ENCODE assay signal across 1 cellular context in genomic region chr6:156840136-156840535, GRCh38.
TF ChIP-seq lines count a peak whose summit lies in the region.

No MANE protein-coding gene starts in this region.

TF ChIP-seq in IMR-90, 13 proteins besides CTCF, POLR2A, EP300 and RAD21:
- TF ChIP-seq, protein P1, sequence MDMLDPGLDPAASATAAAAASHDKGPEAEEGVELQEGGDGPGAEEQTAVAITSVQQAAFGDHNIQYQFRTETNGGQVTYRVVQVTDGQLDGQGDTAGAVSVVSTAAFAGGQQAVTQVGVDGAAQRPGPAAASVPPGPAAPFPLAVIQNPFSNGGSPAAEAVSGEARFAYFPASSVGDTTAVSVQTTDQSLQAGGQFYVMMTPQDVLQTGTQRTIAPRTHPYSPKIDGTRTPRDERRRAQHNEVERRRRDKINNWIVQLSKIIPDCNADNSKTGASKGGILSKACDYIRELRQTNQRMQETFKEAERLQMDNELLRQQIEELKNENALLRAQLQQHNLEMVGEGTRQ (IDR thresholded peaks at IDR 0.05; ENCODE audit: low read depth, low read length), result no peak
- no peak for TF ChIP-seq MAFK (IDR thresholded peaks at IDR 0.05; ENCODE audit: low read depth, low read length)
- TF ChIP-seq ELK1 (IDR thresholded peaks at IDR 0.05; ENCODE audit: borderline replicate concordance, low read depth, low read length), result no peak
- no peak for TF ChIP-seq SMC3 (IDR thresholded peaks at IDR 0.05; ENCODE audit: low read depth, low read length)
- TF ChIP-seq CHD1 (IDR thresholded peaks at IDR 0.05; ENCODE audit: low read depth, low read length), result no peak
- no peak for TF ChIP-seq CEBPB (IDR thresholded peaks at IDR 0.05; ENCODE audit: low read depth, low read length)
- no peak for TF ChIP-seq RCOR1 (IDR thresholded peaks at IDR 0.05; ENCODE audit: insufficient replicate concordance, low read length)
- no peak for TF ChIP-seq MAZ (IDR thresholded peaks at IDR 0.05; ENCODE audit: borderline replicate concordance, low read depth, low read length)
- TF ChIP-seq FOS (IDR thresholded peaks at IDR 0.05; ENCODE audit: low read depth, low read length), result no peak
- TF ChIP-seq RFX5 (IDR thresholded peaks at IDR 0.05; ENCODE audit: low read depth, low read length), result no peak
